ENCODE assay signal across 8 cellular contexts in genomic region chr15:101277038-101277822, GRCh38. TPM values are rescaled to one million over a fixed set of nuclear protein-coding genes. Genes with fewer than 3 reads are reported as not detected.
DNase-seq lines count a peak whose midpoint lies in the region; ATAC-seq and TF ChIP-seq lines count a peak whose summit lies in the region.

A gene with protein sequence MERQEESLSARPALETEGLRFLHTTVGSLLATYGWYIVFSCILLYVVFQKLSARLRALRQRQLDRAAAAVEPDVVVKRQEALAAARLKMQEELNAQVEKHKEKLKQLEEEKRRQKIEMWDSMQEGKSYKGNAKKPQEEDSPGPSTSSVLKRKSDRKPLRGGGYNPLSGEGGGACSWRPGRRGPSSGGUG (minus strand): TSS chr15:101277485. CDS start chr15:101277417, 68 bp downstream.

- TF ChIP-seq CTCF in omental fat pad (IDR thresholded peaks at IDR 0.05), result no peak

- H3K27me3 Mint-ChIP-seq in activated naive CD4-positive, alpha-beta T cell treated with anti-CD3 and anti-CD28 coated beads, Interleukin-2, amount 50 U/mL, for 24 hours, result no peaks in the 10 kb centered on the region

- peak; percentile 96 for ATAC-seq in omental fat pad (ENCODE audit: low FRiP score)

- peaks cover 14% of the 10 kb centered on the region for H3K36me3 Mint-ChIP-seq in activated naive CD4-positive, alpha-beta T cell treated with anti-CD3 and anti-CD28 coated beads, Interleukin-2, amount 50 U/mL, for 24 hours

- H3K4me3 Mint-ChIP-seq in activated naive CD4-positive, alpha-beta T cell treated with anti-CD3 and anti-CD28 coated beads, Interleukin-2, amount 50 U/mL, for 24 hours, result peak within 1 kb of the TSS; percentile 99

- H3K27ac ChIP-seq in temporal lobe (ENCODE audit: low read depth, low read length), result peak within 1 kb of the TSS; percentile 45

- peak within 1 kb of the TSS; percentile 97 for H3K27ac Mint-ChIP-seq in activated naive CD4-positive, alpha-beta T cell treated with anti-CD3 and anti-CD28 coated beads, Interleukin-2, amount 50 U/mL, for 24 hours

- H3K4me1 Mint-ChIP-seq in activated naive CD4-positive, alpha-beta T cell treated with anti-CD3 and anti-CD28 coated beads, Interleukin-2, amount 50 U/mL, for 24 hours, result peaks cover 28% of the 10 kb centered on the region

- DNase-seq in GF-D8 (lab: John Stamatoyannopoulos, UW) (peak; percentile 62), H4 (ENCODE audit: low spot score) (peak; percentile 81), LoVo (ENCODE audit: low spot score) (peak; percentile 95), SKM-1 (lab: John Stamatoyannopoulos, UW; ENCODE audit: unreplicated experiment) (peak; percentile 49), globus pallidus (ENCODE audit: low spot score) (peak; percentile 86), omental fat pad (ENCODE audit: low spot score) (peak; percentile 83)

- no peaks in the 10 kb centered on the region for H3K9me3 Mint-ChIP-seq in activated naive CD4-positive, alpha-beta T cell treated with anti-CD3 and anti-CD28 coated beads, Interleukin-2, amount 50 U/mL, for 24 hours

RNA-seq across cellular contexts. Expression of the gene that starts here (rescaled TPM):
- total RNA-seq in H4 (2014; rRNA removed; shearing (Covaris generic)), result 67.4 and 68.3 TPM in 2 replicates
- total RNA-seq in omental fat pad, result 10 to 100 TPM; 61.0 to 99.4 (median 92.3) TPM
- 30.2 TPM for total RNA-seq in temporal lobe

Comparison
In these comparisons a context has a peak if more than half of its experiments do, and no peak if none do; other contexts are left out.
1. Peak in every context shown above with its lines: DNase-seq, ATAC-seq and H3K27ac ChIP-seq.